ENCODE assay signal across 17 cellular contexts in the genomic region with DNA sequence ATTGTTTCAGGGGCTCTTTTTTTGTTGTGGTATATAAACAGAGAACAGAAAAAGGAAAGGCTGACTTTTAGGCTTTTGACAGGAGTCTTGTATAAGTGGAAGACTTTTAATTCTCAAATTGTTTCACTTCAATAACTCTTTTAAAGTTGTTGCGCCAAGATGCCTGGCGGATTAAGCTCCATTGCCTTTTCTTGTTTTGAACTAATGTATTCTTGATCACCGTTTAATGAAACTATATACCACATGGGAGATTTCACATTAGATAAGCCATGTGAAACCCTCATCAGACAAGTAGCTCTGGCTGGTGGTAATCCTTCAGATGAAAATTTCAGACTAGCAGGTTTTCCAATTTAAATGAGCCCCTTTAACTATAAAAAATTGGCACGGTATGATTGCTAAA.
DNase-seq lines count a peak whose midpoint lies in the region; ATAC-seq and TF ChIP-seq lines count a peak whose summit lies in the region.
"Had no signal": no experiment of that assay in that cellular context is flagged by ENCODE, and none has a peak within 500 bp of the region (broad histone marks: within the 10 kb centered on the region; RNA-seq: fewer than 3 reads in every experiment).

No MANE protein-coding gene starts in this region.

- H3K27ac ChIP-seq in VCaP (peak overlapping the region; percentile 15; the same call in 1 of the 2 replicates), ovary (no peak overlapping the region)
- H3K27ac ChIP-seq: HL-60 had no signal

- 89 to 93% (median 92%) methylated on average over 4 of the region's 4 CpGs for WGBS in ovary, 3 donors

- H3K27me3 ChIP-seq in ovary, result no peaks in the 10 kb centered on the region
- H3K27me3 ChIP-seq: BLaER1 treated with 17β-estradiol and CSF1 and Interleukin-3, amounts not matched to agents 10 nM and 100 nM had no signal

- DNase-seq in Right ventricle myocardium inferior (ENCODE audit: missing footprints) (peak; percentile 9), left cardiac atrium (no peak), retina (peak; percentile 21), RKO (ENCODE audit: low spot score) (no peak), ovary (no peak), NCI-H345 treated with DMSO at 0.1 percent for 48 hours (lab: John Stamatoyannopoulos, UW; ENCODE audit: unreplicated experiment) (no peak)
- DNase-seq: 8988T; Calu3; CD8-positive, alpha-beta T cell; DMS79 treated with DMSO at 0.1 percent for 48 hours; GF-D8; HCEC 1CT; HFFc6 had no signal

- H3K4me3 ChIP-seq in ovary, result no peak overlapping the region
- H3K4me3 ChIP-seq: BLaER1 treated with 17β-estradiol and CSF1 and Interleukin-3, amounts not matched to agents 10 nM and 100 nM; GM23338 had no signal

- H3K36me3 ChIP-seq in ovary, result no peaks in the 10 kb centered on the region
- H3K36me3 ChIP-seq: BLaER1 treated with 17β-estradiol and CSF1 and Interleukin-3, amounts not matched to agents 10 nM and 100 nM had no signal

- ATAC-seq in Right ventricle myocardium inferior (no peak), left cardiac atrium (no peak)
- ATAC-seq: CD8-positive, alpha-beta T cell; GM23338 had no signal

- intact Hi-C loops in Right ventricle myocardium inferior (cut with DNase I), result no loop called here
- intact Hi-C loops in left cardiac atrium (cut with DNase I), result no loop called here
- intact Hi-C loops in ovary (cut with DNase I), result no loop called here

- H3K4me1 ChIP-seq in ovary (ENCODE audit: insufficient read depth), result no peaks in the 10 kb centered on the region

- TF ChIP-seq POLR2A in ovary (IDR thresholded peaks at IDR 0.05), result no peak

- TF ChIP-seq EP300 in ovary (IDR thresholded peaks at IDR 0.05), result no peak

- no peak for TF ChIP-seq CTCF in VCaP (conservative IDR thresholded peaks at IDR 0.05)
- no peak for TF ChIP-seq CTCF in ovary (IDR thresholded peaks at IDR 0.05)

- no peaks in the 10 kb centered on the region for H3K9me3 ChIP-seq in ovary
- H3K9me3 ChIP-seq: BLaER1 treated with 17β-estradiol and CSF1 and Interleukin-3, amounts not matched to agents 10 nM and 100 nM had no signal

Comparison
In these comparisons a context has a peak if more than half of its experiments do, and no peak if none do; other contexts are left out.
1. DNase-seq: peak in Right ventricle myocardium inferior (single experiment) and retina (single experiment); none in left cardiac atrium (single experiment), RKO (single experiment), ovary (0 of 5) and NCI-H345 treated with DMSO at 0.1 percent for 48 hours (single experiment).